In genomic region chr20:50635676-50636600, GRCh38 we compare ENCODE assay signal across 8 cellular contexts.
DNase-seq lines count a peak whose midpoint lies in the region; ATAC-seq and TF ChIP-seq lines count a peak whose summit lies in the region.

No MANE protein-coding gene starts in this region.

- H3K27ac ChIP-seq in VCaP: peak overlapping the region; percentile 20; the same call in 1 of the 2 replicates

- peak; percentile 98 for TF ChIP-seq CTCF in VCaP (conservative IDR thresholded peaks at IDR 0.05)
- peak; percentile 98 for TF ChIP-seq CTCF in cardiac fibroblast (IDR thresholded peaks at IDR 0.05; ENCODE audit: low read depth, low read length)

- H3K4me3 ChIP-seq in cardiac fibroblast (replicated peaks in 1 of 2; ENCODE audit: low read depth in 2 of 2, low read length in 2 of 2): no peak overlapping the region

- DNase-seq in NCI-H748 (lab: John Stamatoyannopoulos, UW; ENCODE audit: unreplicated experiment): peak; percentile 29
- DNase-seq in NCI-H748 treated with DMSO at 0.1 percent for 48 hours (lab: John Stamatoyannopoulos, UW): no peak
- peak; percentile 61 for DNase-seq in NCI-H2029 treated with DMSO at 0.1 percent for 48 hours (lab: John Stamatoyannopoulos, UW)
- peak; percentile 67 to 75 for DNase-seq in cardiac fibroblast (ENCODE audit: low read depth in 2 of 2)
- DNase-seq in left kidney (ENCODE audit: low read depth, low spot score): peak; percentile 84
- DNase-seq in stimulated activated CD4-positive, alpha-beta T cell treated with anti-CD3 and anti-CD28 coated beads, TNF-alpha, amount 100 ng/mL, for 48 hours (ENCODE audit: low read depth in 3 of 3): peak; percentile 26 to 65 (median 44)

- ATAC-seq in HG02970 (IDR thresholded peaks at IDR 0.05; ENCODE audit: low FRiP score, unreplicated experiment): no peak
